Comparison of ENCODE assay signal across 1 cellular context in genomic region chr10:30190831-30191552, GRCh38.
TF ChIP-seq lines count a peak whose summit lies in the region.

No MANE protein-coding gene starts in this region.

TF ChIP-seq in K562, 482 proteins besides CTCF, POLR2A, EP300 and RAD21 (continued from another document and continues in another):
- TF ChIP-seq FOXO4 (CRISPR knock-in tag; IDR thresholded peaks at IDR 0.05) (no peak), NFIC (IDR thresholded peaks at IDR 0.05) (no peak), CBX5 (IDR thresholded peaks at IDR 0.05; ENCODE audit: borderline replicate concordance, low read depth) (no peak), ZNF277 (CRISPR knock-in tag; IDR thresholded peaks at IDR 0.05; ENCODE audit: borderline replicate concordance) (no peak), FOXK2 (conservative IDR thresholded peaks at IDR 0.05 in 1 of 2, IDR thresholded peaks at IDR 0.05 in 1 of 2; ENCODE audit: low read depth in 2 of 2) (peak; percentile 88 to 92), GABPB2 (CRISPR knock-in tag; conservative IDR thresholded peaks at IDR 0.05) (no peak), ZNF146 (CRISPR knock-in tag; IDR thresholded peaks at IDR 0.05; ENCODE audit: unreplicated experiment) (no peak), ZNF239 (CRISPR knock-in tag; IDR thresholded peaks at IDR 0.05) (no peak), ZNF609 (CRISPR knock-in tag; IDR thresholded peaks at IDR 0.05; ENCODE audit: borderline replicate concordance) (no peak), POLR2G (IDR thresholded peaks at IDR 0.05; ENCODE audit: low read depth, low read length) (0 out of 2 replicates have a peak, but pooled peaks have one; percentile 36), DACH1 (IDR thresholded peaks at IDR 0.05; ENCODE audit: partially characterized antibody) (peak; percentile 97), SOX6 (IDR thresholded peaks at IDR 0.05) (peak; percentile 87), HNRNPK (IDR thresholded peaks at IDR 0.05; ENCODE audit: low read depth, low read length, poor library complexity, severe bottlenecking) (no peak), THRAP3 (IDR thresholded peaks at IDR 0.05; ENCODE audit: borderline replicate concordance) (no peak), U2AF1 (optimal IDR thresholded peaks at IDR 0.05; ENCODE audit: low read depth, low read length) (no peak), ZNF212 (CRISPR knock-in tag; IDR thresholded peaks at IDR 0.05) (no peak), MAFG (tag; conservative IDR thresholded peaks at IDR 0.05) (peak; percentile 96), ESRRB (CRISPR knock-in tag; IDR thresholded peaks at IDR 0.05; ENCODE audit: borderline replicate concordance) (no peak), ZBTB2 (IDR thresholded peaks at IDR 0.05) (0 out of 2 replicates have a peak, but pooled peaks have one; percentile 45), E2F3 (CRISPR knock-in tag; IDR thresholded peaks at IDR 0.05) (no peak), ZNF592 (IDR thresholded peaks at IDR 0.05) (no peak), SNIP1 (IDR thresholded peaks at IDR 0.05; ENCODE audit: low read depth) (no peak), ID3 (CRISPR knock-in tag; IDR thresholded peaks at IDR 0.05) (no peak), ID3 (tag; IDR thresholded peaks at IDR 0.05) (peak; percentile 75; the same call in 1 of the 2 replicates), LCOR (CRISPR knock-in tag; IDR thresholded peaks at IDR 0.05) (no peak), KAT8 (IDR thresholded peaks at IDR 0.05; ENCODE audit: low read depth) (no peak), SAFB (IDR thresholded peaks at IDR 0.05; ENCODE audit: borderline replicate concordance, low read depth, low read length) (no peak), XRCC5 (IDR thresholded peaks at IDR 0.05; ENCODE audit: low read depth, low read length) (no peak), MTA2 (IDR thresholded peaks at IDR 0.05; ENCODE audit: low read depth) (no peak), PKNOX1 (IDR thresholded peaks at IDR 0.05) (peak; percentile 93), MTF1 (CRISPR knock-in tag; IDR thresholded peaks at IDR 0.05; ENCODE audit: borderline replicate concordance) (no peak), HMGN3 (IDR thresholded peaks at IDR 0.05; ENCODE audit: borderline replicate concordance, extremely low read depth, insufficient read length, low read depth, low read length) (no peak), TBP (optimal IDR thresholded peaks at IDR 0.05; ENCODE audit: low read depth, low read length) (no peak)
- TF ChIP-seq, protein P1, sequence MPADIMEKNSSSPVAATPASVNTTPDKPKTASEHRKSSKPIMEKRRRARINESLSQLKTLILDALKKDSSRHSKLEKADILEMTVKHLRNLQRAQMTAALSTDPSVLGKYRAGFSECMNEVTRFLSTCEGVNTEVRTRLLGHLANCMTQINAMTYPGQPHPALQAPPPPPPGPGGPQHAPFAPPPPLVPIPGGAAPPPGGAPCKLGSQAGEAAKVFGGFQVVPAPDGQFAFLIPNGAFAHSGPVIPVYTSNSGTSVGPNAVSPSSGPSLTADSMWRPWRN (IDR thresholded peaks at IDR 0.05; ENCODE audit: low read depth) = no peak
- TF ChIP-seq, protein P2, sequence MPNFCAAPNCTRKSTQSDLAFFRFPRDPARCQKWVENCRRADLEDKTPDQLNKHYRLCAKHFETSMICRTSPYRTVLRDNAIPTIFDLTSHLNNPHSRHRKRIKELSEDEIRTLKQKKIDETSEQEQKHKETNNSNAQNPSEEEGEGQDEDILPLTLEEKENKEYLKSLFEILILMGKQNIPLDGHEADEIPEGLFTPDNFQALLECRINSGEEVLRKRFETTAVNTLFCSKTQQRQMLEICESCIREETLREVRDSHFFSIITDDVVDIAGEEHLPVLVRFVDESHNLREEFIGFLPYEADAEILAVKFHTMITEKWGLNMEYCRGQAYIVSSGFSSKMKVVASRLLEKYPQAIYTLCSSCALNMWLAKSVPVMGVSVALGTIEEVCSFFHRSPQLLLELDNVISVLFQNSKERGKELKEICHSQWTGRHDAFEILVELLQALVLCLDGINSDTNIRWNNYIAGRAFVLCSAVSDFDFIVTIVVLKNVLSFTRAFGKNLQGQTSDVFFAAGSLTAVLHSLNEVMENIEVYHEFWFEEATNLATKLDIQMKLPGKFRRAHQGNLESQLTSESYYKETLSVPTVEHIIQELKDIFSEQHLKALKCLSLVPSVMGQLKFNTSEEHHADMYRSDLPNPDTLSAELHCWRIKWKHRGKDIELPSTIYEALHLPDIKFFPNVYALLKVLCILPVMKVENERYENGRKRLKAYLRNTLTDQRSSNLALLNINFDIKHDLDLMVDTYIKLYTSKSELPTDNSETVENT (CRISPR knock-in tag; IDR thresholded peaks at IDR 0.05) = no peak
- TF ChIP-seq, protein P3, sequence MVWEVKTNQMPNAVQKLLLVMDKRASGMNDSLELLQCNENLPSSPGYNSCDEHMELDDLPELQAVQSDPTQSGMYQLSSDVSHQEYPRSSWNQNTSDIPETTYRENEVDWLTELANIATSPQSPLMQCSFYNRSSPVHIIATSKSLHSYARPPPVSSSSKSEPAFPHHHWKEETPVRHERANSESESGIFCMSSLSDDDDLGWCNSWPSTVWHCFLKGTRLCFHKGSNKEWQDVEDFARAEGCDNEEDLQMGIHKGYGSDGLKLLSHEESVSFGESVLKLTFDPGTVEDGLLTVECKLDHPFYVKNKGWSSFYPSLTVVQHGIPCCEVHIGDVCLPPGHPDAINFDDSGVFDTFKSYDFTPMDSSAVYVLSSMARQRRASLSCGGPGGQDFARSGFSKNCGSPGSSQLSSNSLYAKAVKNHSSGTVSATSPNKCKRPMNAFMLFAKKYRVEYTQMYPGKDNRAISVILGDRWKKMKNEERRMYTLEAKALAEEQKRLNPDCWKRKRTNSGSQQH (CRISPR knock-in tag; IDR thresholded peaks at IDR 0.05) = no peak
- TF ChIP-seq, protein P4, sequence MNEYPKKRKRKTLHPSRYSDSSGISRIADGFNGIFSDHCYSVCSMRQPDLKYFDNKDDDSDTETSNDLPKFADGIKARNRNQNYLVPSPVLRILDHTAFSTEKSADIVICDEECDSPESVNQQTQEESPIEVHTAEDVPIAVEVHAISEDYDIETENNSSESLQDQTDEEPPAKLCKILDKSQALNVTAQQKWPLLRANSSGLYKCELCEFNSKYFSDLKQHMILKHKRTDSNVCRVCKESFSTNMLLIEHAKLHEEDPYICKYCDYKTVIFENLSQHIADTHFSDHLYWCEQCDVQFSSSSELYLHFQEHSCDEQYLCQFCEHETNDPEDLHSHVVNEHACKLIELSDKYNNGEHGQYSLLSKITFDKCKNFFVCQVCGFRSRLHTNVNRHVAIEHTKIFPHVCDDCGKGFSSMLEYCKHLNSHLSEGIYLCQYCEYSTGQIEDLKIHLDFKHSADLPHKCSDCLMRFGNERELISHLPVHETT (CRISPR knock-in tag; conservative IDR thresholded peaks at IDR 0.05 in 1 of 2, IDR thresholded peaks at IDR 0.05 in 1 of 2) = no peak
